Comparison of ENCODE assay signal across 14 cellular contexts in the genomic region with DNA sequence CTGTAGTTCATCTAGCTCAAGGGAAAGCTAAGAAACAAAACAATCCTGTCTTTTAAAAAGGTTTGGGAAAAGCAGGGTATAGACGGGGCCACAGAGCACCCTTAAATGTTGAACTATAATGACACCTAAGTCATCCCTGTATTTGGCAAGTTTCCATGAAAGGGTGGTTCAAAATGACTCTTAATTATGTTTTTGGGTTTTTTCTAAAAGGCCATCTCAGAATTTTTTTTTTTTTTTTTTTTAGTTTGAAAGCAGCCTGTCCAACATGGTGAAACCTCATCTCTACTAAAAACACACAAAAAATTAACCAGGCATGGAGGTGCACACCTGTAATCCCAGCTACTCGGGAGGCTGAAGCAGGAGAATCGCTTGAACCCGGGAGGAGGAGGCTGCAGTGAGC.
"Had no signal": no experiment of that assay in that cellular context is flagged by ENCODE, and none has a peak within 500 bp of the region (broad histone marks: within the 10 kb centered on the region; RNA-seq: fewer than 3 reads in every experiment).

No MANE protein-coding gene starts in this region.

- H3K27ac Mint-ChIP-seq: activated CD4-positive, alpha-beta T cell treated with anti-CD3 and anti-CD28 coated beads for 36 hours; nephron progenitor cell had no signal

- H3K9me3 ChIP-seq: gastrocnemius medialis, heart right ventricle, transverse colon had no signal

- H3K27me3 ChIP-seq: gastrocnemius medialis, heart right ventricle, transverse colon had no signal

- H3K9me3 Mint-ChIP-seq: nephron progenitor cell had no signal

- ATAC-seq: activated CD4-positive, alpha-beta T cell treated with anti-CD3 and anti-CD28 coated beads for 36 hours; gastrocnemius medialis; heart right ventricle; left ventricle myocardium superior had no signal

- H3K27ac ChIP-seq: coronary artery, epithelial cell of prostate, gastrocnemius medialis, heart right ventricle, transverse colon had no signal

- DNase-seq: activated CD4-positive, alpha-beta T cell treated with anti-CD3 and anti-CD28 coated beads for 36 hours; activated naive CD4-positive, alpha-beta T cell; effector memory CD4-positive, alpha-beta T cell; gastrocnemius medialis; heart right ventricle; left ventricle myocardium superior; mesendoderm; nephron progenitor cell; stimulated activated CD4-positive, alpha-beta T cell treated with anti-CD3 and anti-CD28 coated beads, Interleukin-12 subunit alpha, Interleukin-12 subunit beta, amount 100 ng/mL, for 4 hours; stimulated activated naive CD4-positive, alpha-beta T cell; substantia nigra; transverse colon had no signal

- H3K4me3 Mint-ChIP-seq: activated CD4-positive, alpha-beta T cell treated with anti-CD3 and anti-CD28 coated beads for 36 hours; nephron progenitor cell had no signal

- H3K4me3 ChIP-seq: coronary artery, gastrocnemius medialis, heart right ventricle, transverse colon had no signal
